ENCODE assay signal across 8 cellular contexts in the genomic region with DNA sequence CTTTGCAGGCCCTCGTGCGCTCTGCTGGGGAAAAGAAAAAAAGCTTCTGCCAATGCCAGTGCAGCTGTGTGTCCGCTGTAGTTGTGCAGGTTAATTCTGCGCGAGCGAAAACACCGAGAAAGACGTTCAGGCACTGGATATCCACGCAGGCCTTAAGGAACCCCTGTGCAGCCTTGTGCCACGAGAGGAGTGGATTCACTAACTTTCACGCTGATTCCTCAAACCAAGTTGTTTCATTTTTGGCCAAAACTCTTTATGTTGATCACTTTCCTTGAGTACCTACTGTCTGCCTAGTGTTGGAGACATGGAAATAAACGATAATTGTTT. TPM values are rescaled to one million over a fixed set of nuclear protein-coding genes. Genes with fewer than 3 reads are reported as not detected.
DNase-seq lines count a peak whose midpoint lies in the region; TF ChIP-seq lines count a peak whose summit lies in the region.

No MANE protein-coding gene starts in this region.

- no peak for TF ChIP-seq CTCF in WERI-Rb-1 (IDR thresholded peaks at IDR 0.05; ENCODE audit: low read depth, low read length)
- no peak for TF ChIP-seq CTCF in stomach (IDR thresholded peaks at IDR 0.05)

- 0 to 2% (median 1%) methylated on average over 10 to 12 of the region's 12 CpGs for WGBS in stomach, 5 donors

- H3K9ac ChIP-seq in iPS-15b (ENCODE audit: low read depth, low read length): peak overlapping the region; percentile 90

- H3K27ac ChIP-seq in WERI-Rb-1 (peak overlapping the region; percentile 100), stomach (peak overlapping the region; percentile 91 to 99 (median 96))

- TF ChIP-seq POLR2A in stomach (IDR thresholded peaks at IDR 0.05): no peak

- H3K27me3 ChIP-seq in HAP-1 (ENCODE audit: low read depth): no peaks in the 10 kb centered on the region
- no peaks in the 10 kb centered on the region for H3K27me3 ChIP-seq in WERI-Rb-1 (ENCODE audit: insufficient read depth, low read depth, severe bottlenecking)
- H3K27me3 ChIP-seq in iPS-15b (ENCODE audit: control insufficient read depth, insufficient read depth, low read length): no peaks in the 10 kb centered on the region
- no peaks in the 10 kb centered on the region for H3K27me3 ChIP-seq in stomach

- H3K9me3 ChIP-seq in HAP-1 (no peaks in the 10 kb centered on the region), WERI-Rb-1 (ENCODE audit: severe bottlenecking) (no peaks in the 10 kb centered on the region), iPS-15b (ENCODE audit: control insufficient read depth, insufficient read depth, low read length) (no peaks in the 10 kb centered on the region), stomach (no peaks in the 10 kb centered on the region)

- no peak for TF ChIP-seq EP300 in stomach (IDR thresholded peaks at IDR 0.05)

- in situ Hi-C loops in HAP-1 (cut with MboI; ENCODE audit: low sequenced_read_pairs): no loop called here

- DNase-seq in HAP-1 (ENCODE audit: low spot score in 2 of 2) (no peak), WERI-Rb-1 (no peak), stomach (no peak), cerebellar nuclear complex (lab: John Stamatoyannopoulos, UW) (no peak), NCI-H526 treated with DMSO at 0.1 percent for 48 hours (lab: John Stamatoyannopoulos, UW) (no peak), GF-D8 (lab: John Stamatoyannopoulos, UW) (no peak), NCI-H748 (lab: John Stamatoyannopoulos, UW; ENCODE audit: unreplicated experiment) (no peak)

- intact Hi-C loops in stomach (cut with DNase I; ENCODE audit: low total_unique reads): no loop called here

- peak overlapping the region; percentile 38 for H3K4me3 ChIP-seq in HAP-1
- H3K4me3 ChIP-seq in WERI-Rb-1 (ENCODE audit: low read depth, low read length): peak overlapping the region; percentile 61
- H3K4me3 ChIP-seq in iPS-15b (ENCODE audit: low read depth, low read length): peak overlapping the region; percentile 79
- H3K4me3 ChIP-seq in stomach: peak overlapping the region; percentile 62 to 99 (median 90)

- H3K4me1 ChIP-seq in HAP-1 (peaks cover 25% of the 10 kb centered on the region), iPS-15b (ENCODE audit: control insufficient read depth, insufficient read depth, low read length) (peaks cover 22% of the 10 kb centered on the region), stomach (peaks cover 23 to 51% (median 47%) of the 10 kb centered on the region in 4 donors)

- H3K36me3 ChIP-seq in HAP-1 (replicated peaks) (peaks cover 10% of the 10 kb centered on the region), WERI-Rb-1 (peaks cover 34% of the 10 kb centered on the region), iPS-15b (ENCODE audit: control insufficient read depth, insufficient read depth, low read length) (no peaks in the 10 kb centered on the region), stomach (no peaks in the 10 kb centered on the region)

RNA-seq across cellular contexts. Expression of gene SCAF4, which starts 0.6 kb away (rescaled TPM):
- total RNA-seq in stomach: 10 to 100 TPM in 4 of 5 donors, 1 to 10 TPM in 1; 5.4 to 34.4 (median 20.0) TPM
- 1 to 10 TPM; 5.9 to 7.2 (median 6.0) TPM for polyA plus RNA-seq in stomach

Comparison
In these comparisons a context has a peak if more than half of its experiments do, and no peak if none do; other contexts are left out.
1. H3K4me3 ChIP-seq: peak in every context shown above with its lines; median percentile 90 in stomach; 79 in iPS-15b; 61 in WERI-Rb-1; 38 in HAP-1.